In genomic region chr22:46684706-46685105, GRCh38 we compare ENCODE assay signal across 9 cellular contexts. TPM values are rescaled to one million over a fixed set of nuclear protein-coding genes. Genes with fewer than 3 reads are reported as not detected.
DNase-seq lines count a peak whose midpoint lies in the region; ATAC-seq, FAIRE-seq and TF ChIP-seq lines count a peak whose summit lies in the region.
"Had no signal": no experiment of that assay in that cellular context is flagged by ENCODE, and none has a peak within 500 bp of the region (broad histone marks: within the 10 kb centered on the region; RNA-seq: fewer than 3 reads in every experiment).

No MANE protein-coding gene starts in this region.

- H3K36me3 ChIP-seq in endothelial cell of umbilical vein (ENCODE audit: control insufficient read depth in 2 of 2, extremely low read depth in 1 of 2, insufficient read depth in 2 of 2, low read length in 2 of 2) (peaks cover 3 to 23% of the 10 kb centered on the region in 2 experiments), osteoblast (ENCODE audit: insufficient read depth, low read length) (peaks cover 15% of the 10 kb centered on the region)

- H3K4me3 ChIP-seq in endothelial cell of umbilical vein (replicated peaks in 1 of 3; ENCODE audit: insufficient read depth in 1 of 3, low read depth in 1 of 3, low read length in 3 of 3) (no peak overlapping the region), osteoblast (ENCODE audit: insufficient read depth, low read length) (no peak overlapping the region)

- H3K4me1 ChIP-seq in endothelial cell of umbilical vein (ENCODE audit: control insufficient read depth, extremely low read depth, insufficient read depth, low read length) (peaks cover 15% of the 10 kb centered on the region), osteoblast (ENCODE audit: insufficient read depth, low read length) (no peaks in the 10 kb centered on the region)

- H3K9ac ChIP-seq in endothelial cell of umbilical vein (replicated peaks; ENCODE audit: extremely low read depth, insufficient read depth, low read length): no peak overlapping the region

- H2AFZ ChIP-seq in endothelial cell of umbilical vein (ENCODE audit: low read depth, low read length) (no peak overlapping the region), osteoblast (ENCODE audit: low read length) (no peak overlapping the region)

- no peak for TF ChIP-seq POLR2A in endothelial cell of umbilical vein (IDR thresholded peaks at IDR 0.05; ENCODE audit: low read depth, low read length)

- H3K9me1 ChIP-seq in endothelial cell of umbilical vein (replicated peaks; ENCODE audit: control insufficient read depth, extremely low read depth, insufficient read depth, low read length): no peaks in the 10 kb centered on the region

- FAIRE-seq in endothelial cell of umbilical vein (lab: Jason Lieb, UNC): peak; percentile 62

- H4K20me1 ChIP-seq in endothelial cell of umbilical vein (replicated peaks; ENCODE audit: control insufficient read depth, extremely low read depth, insufficient read depth, low read length) (no peaks in the 10 kb centered on the region), osteoblast (ENCODE audit: insufficient read depth, low read length) (no peaks in the 10 kb centered on the region)

- TSS peak; percentile 33 for BruUV-seq in endothelial cell of umbilical vein (replicated peaks; lab: Mats Ljungman, UMichigan)

- CTCF ChIA-PET in endothelial cell of umbilical vein (lab: Charles Lee): no interaction called here

- dilution Hi-C loops in endothelial cell of umbilical vein (cut with MboI; ENCODE audit: extremely low pct_ligation_motif_present, low sequenced_read_pairs): no loop called here

- H3K27ac ChIP-seq in endothelial cell of umbilical vein (ENCODE audit: insufficient read depth, low read depth, low read length): no peak overlapping the region
- H3K27ac ChIP-seq in osteoblast (ENCODE audit: low read depth, low read length): no peak overlapping the region

- no peaks in the 10 kb centered on the region for H3K9me3 ChIP-seq in endothelial cell of umbilical vein (replicated peaks; ENCODE audit: control insufficient read depth, insufficient read depth, low read length)
- no peaks in the 10 kb centered on the region for H3K9me3 ChIP-seq in osteoblast (ENCODE audit: low read depth, low read length)

- ATAC-seq in GM21423 (IDR thresholded peaks at IDR 0.05; ENCODE audit: unreplicated experiment): peak; percentile 79
- ATAC-seq in GM21526 (IDR thresholded peaks at IDR 0.05; ENCODE audit: low FRiP score, unreplicated experiment): no peak

- H3K4me2 ChIP-seq in endothelial cell of umbilical vein (ENCODE audit: insufficient read depth, low read length) (no peak overlapping the region), osteoblast (ENCODE audit: insufficient read depth, low read length) (no peak overlapping the region)

- DNase-seq in DMS53 treated with DMSO at 0.1 percent for 48 hours (lab: John Stamatoyannopoulos, UW; ENCODE audit: unreplicated experiment): peak; percentile 75
- peak; percentile 24 for DNase-seq in NCI-H1092 treated with DMSO at 0.1 percent for 48 hours (lab: John Stamatoyannopoulos, UW)
- no peak for DNase-seq in endothelial cell of umbilical vein (ENCODE audit: low read depth, low spot score)
- DNase-seq in posterior vena cava (ENCODE audit: low spot score): no peak
- no peak for DNase-seq in amniotic stem cell (lab: John Stamatoyannopoulos, UW)
- DNase-seq in osteoblast (ENCODE audit: insufficient read length, low spot score, missing footprints): no peak
- DNase-seq: stimulated activated CD4-positive, alpha-beta T cell treated with anti-CD3 and anti-CD28 coated beads, Interleukin-4, amount 100 ng/mL, for 4 hours had no signal

- POLR2A ChIA-PET in endothelial cell of umbilical vein (lab: Charles Lee): no interaction called here

- H3K79me2 ChIP-seq in endothelial cell of umbilical vein (ENCODE audit: control insufficient read depth, insufficient read depth, low read length) (no peaks in the 10 kb centered on the region), osteoblast (ENCODE audit: insufficient read depth, low read length) (no peaks in the 10 kb centered on the region)

- H3K27me3 ChIP-seq in endothelial cell of umbilical vein (ENCODE audit: control insufficient read depth in 2 of 2, insufficient read depth in 2 of 2, low read length in 2 of 2) (no peaks in the 10 kb centered on the region), osteoblast (ENCODE audit: insufficient read depth, low read length) (no peaks in the 10 kb centered on the region)

- intact Hi-C loops in endothelial cell of umbilical vein (cut with micrococcal nuclease): no loop called here
- intact Hi-C loops in posterior vena cava (cut with DNase I): loop anchor here in 1 of 2 donors (1.0 kb wide), 1 partner anchor 39 kb away; no protein-coding TSS in a partner anchor

- TF ChIP-seq CTCF in endothelial cell of umbilical vein (IDR thresholded peaks at IDR 0.05; ENCODE audit: extremely low read depth in 1 of 2, insufficient read depth in 1 of 2, low read depth in 1 of 2, low read length in 2 of 2) (no peak), osteoblast (IDR thresholded peaks at IDR 0.05; ENCODE audit: extremely low read depth, low read depth, low read length) (no peak)

TF ChIP-seq in endothelial cell of umbilical vein, 7 proteins besides CTCF, POLR2A, EP300 and RAD21:
- no peak for TF ChIP-seq EZH2 (IDR thresholded peaks at IDR 0.05; ENCODE audit: borderline replicate concordance, low read depth, low read length, severe bottlenecking)
- no peak for TF ChIP-seq JUN (IDR thresholded peaks at IDR 0.05; ENCODE audit: borderline replicate concordance, insufficient read depth, insufficient read length, low read depth)
- no peak for TF ChIP-seq MYC (IDR thresholded peaks at IDR 0.05; ENCODE audit: low read depth, low read length)
- TF ChIP-seq, protein P1, sequence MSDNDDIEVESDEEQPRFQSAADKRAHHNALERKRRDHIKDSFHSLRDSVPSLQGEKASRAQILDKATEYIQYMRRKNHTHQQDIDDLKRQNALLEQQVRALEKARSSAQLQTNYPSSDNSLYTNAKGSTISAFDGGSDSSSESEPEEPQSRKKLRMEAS (IDR thresholded peaks at IDR 0.05; ENCODE audit: insufficient read depth, insufficient read length): no peak
- no peak for TF ChIP-seq FOS (IDR thresholded peaks at IDR 0.05; ENCODE audit: borderline replicate concordance, insufficient read depth, low read length)
- TF ChIP-seq GATA2 (IDR thresholded peaks at IDR 0.05; ENCODE audit: insufficient read depth, insufficient read length, low read depth, low read length): no peak
- TF ChIP-seq POLR2AphosphoS5 (IDR thresholded peaks at IDR 0.05; ENCODE audit: insufficient read depth, low read depth, low read length): no peak

RNA-seq across cellular contexts. Expression of gene CERK, which starts 53.3 kb away (rescaled TPM):
- total RNA-seq in endothelial cell of umbilical vein (88.0 and 104 TPM in 2 replicates), posterior vena cava (10 to 100 TPM; 25.4 to 36.4 TPM), osteoblast (27.7 and 28.2 TPM in 2 replicates)
- 44.1 and 61.1 TPM in 2 replicates for polyA plus RNA-seq in endothelial cell of umbilical vein
- polyA plus RNA-seq in endothelial cell of umbilical vein (2011; cell fraction: cytosol; rRNA removed): 50.7 and 54.4 TPM in 2 replicates
- polyA plus RNA-seq in endothelial cell of umbilical vein (2011; cell fraction: nucleus; rRNA removed): 68.9 and 69.2 TPM in 2 replicates
- polyA plus RNA-seq in endothelial cell of umbilical vein (2012): 59.7 and 68.3 TPM in 2 replicates
- 115 and 119 TPM in 2 replicates for polyA minus RNA-seq in endothelial cell of umbilical vein
- 11.3 TPM for polyA minus RNA-seq in endothelial cell of umbilical vein (2011; cell fraction: cytosol; rRNA and poly(A)+ RNA removed)
- polyA minus RNA-seq in endothelial cell of umbilical vein (2011; cell fraction: nucleus; rRNA and poly(A)+ RNA removed): 51.1 and 53.1 TPM in 2 replicates

Comparison
In these comparisons a context has a peak if more than half of its experiments do, and no peak if none do; other contexts are left out.
1. DNase-seq: peak in DMS53 treated with DMSO at 0.1 percent for 48 hours (single experiment) and NCI-H1092 treated with DMSO at 0.1 percent for 48 hours (single experiment); none in endothelial cell of umbilical vein (single experiment), posterior vena cava (single experiment), amniotic stem cell (single experiment) and osteoblast (single experiment).